In the genomic region with DNA sequence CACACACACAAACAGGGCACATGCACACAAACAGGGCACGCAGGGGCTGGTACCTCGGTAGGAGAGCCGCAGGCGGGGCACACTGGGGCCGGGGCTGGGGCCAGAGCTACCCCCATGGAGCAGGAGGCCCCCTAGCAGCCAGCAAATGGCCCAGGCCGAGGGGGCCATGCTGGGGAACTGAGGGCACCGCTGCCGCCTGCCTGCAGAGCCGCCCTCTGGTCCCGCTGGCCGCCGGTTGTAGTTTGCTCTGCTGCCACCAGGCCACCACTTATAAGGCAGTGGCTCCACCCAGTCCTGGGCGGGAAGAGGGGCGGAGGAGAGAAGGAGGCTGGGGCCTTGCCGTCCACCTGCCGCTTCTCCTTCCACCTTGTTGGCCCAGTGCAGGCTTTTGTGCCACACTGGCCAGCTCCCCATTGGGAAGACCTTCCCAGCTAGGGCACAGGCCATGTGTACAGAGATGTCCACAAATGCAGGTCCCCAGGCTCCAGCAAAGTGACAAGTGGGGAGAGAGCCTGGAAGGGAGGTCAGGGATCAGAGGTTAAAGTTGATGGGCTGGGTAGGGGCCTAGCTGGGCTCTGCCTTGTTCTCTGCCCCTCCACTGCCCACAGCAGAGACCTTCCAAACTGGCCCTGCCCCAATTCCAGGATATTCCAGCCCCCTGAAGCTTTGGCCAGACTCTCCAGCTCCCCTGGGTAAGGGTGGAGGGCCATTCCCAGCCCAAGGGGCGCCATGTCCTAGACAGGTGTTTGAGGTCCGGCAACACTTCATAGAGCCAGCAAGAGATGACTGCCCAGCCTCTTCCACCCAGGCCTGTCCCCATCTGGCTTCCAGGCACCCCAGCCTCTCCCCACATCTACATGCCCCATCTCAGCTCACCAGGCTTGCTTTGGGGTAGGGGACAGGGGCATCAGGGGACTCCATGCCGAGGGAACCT, we compare ENCODE assay signal across 8 cellular contexts. TPM values are rescaled to one million over a fixed set of nuclear protein-coding genes. Genes with fewer than 3 reads are reported as not detected.
DNase-seq lines count a peak whose midpoint lies in the region; ATAC-seq, FAIRE-seq and TF ChIP-seq lines count a peak whose summit lies in the region.

A gene (minus strand): TSS at position 244 of the 934 bp plus-strand sequence. CDS start 76 bp downstream, at position 168.

- H3K4me1 ChIP-seq in foreskin keratinocyte: no peaks in the 10 kb centered on the region
- no peaks in the 10 kb centered on the region for H3K4me1 ChIP-seq in prostate gland (replicated peaks)
- no peaks in the 10 kb centered on the region for H3K4me1 ChIP-seq in aorta (ENCODE audit: control insufficient read depth in 1 of 2, insufficient read depth in 2 of 2, low read length in 2 of 2)

- ATAC-seq in GM19035 (IDR thresholded peaks at IDR 0.05; ENCODE audit: unreplicated experiment): peak; percentile 91
- peak; percentile 79 for ATAC-seq in HG03432 (IDR thresholded peaks at IDR 0.05; ENCODE audit: unreplicated experiment)
- ATAC-seq in foreskin keratinocyte: peak; percentile 87
- ATAC-seq in aorta (ENCODE audit: low FRiP score): peak; percentile 67

- H3K4me3 ChIP-seq in AG10803 (ENCODE audit: low read length): no peak within 1 kb of the TSS
- no peak within 1 kb of the TSS for H3K4me3 ChIP-seq in prostate gland
- H3K4me3 ChIP-seq in aorta (ENCODE audit: low read length in 2 of 2): no peak within 1 kb of the TSS

- H3K27ac ChIP-seq in foreskin keratinocyte (no peak within 1 kb of the TSS), prostate gland (no peak within 1 kb of the TSS), aorta (ENCODE audit: low read depth in 1 of 2, low read length in 2 of 2) (no peak within 1 kb of the TSS)

- H3K27me3 ChIP-seq in foreskin keratinocyte (no peaks in the 10 kb centered on the region), prostate gland (replicated peaks; ENCODE audit: insufficient read depth) (no peaks in the 10 kb centered on the region), aorta (ENCODE audit: control insufficient read depth in 1 of 2, insufficient read depth in 2 of 2, low read length in 1 of 2) (no peaks in the 10 kb centered on the region)

- intact Hi-C loops in prostate gland (cut with DNase I): no loop called here
- intact Hi-C loops in aorta (cut with DNase I): loop anchor here in 1 of 2 donors (1.0 to 5.0 kb wide), 2 partner anchors 17 to 223 kb away; no protein-coding TSS in a partner anchor

- no peaks in the 10 kb centered on the region for H3K36me3 ChIP-seq in prostate gland
- H3K36me3 ChIP-seq in aorta (ENCODE audit: control insufficient read depth in 1 of 2, insufficient read depth in 2 of 2, low read length in 1 of 2): no peaks in the 10 kb centered on the region

- TF ChIP-seq CTCF in AG10803 (conservative IDR thresholded peaks at IDR 0.05; ENCODE audit: low read length) (peak; percentile 57), foreskin keratinocyte (conservative IDR thresholded peaks at IDR 0.05) (peak; percentile 60), prostate gland (IDR thresholded peaks at IDR 0.05) (peak in 3 of 4 experiments; percentile 14 to 84 (median 71))

- peak; percentile 58 for TF ChIP-seq POLR2A in prostate gland (IDR thresholded peaks at IDR 0.05)

- FAIRE-seq in RCC 7860 (lab: Jason Lieb, UNC): no peak

- WGBS in prostate gland: 27% methylated on average over 19 of the region's 19 CpGs
- 20 to 34% methylated on average over 14 to 19 of the region's 19 CpGs for WGBS in aorta, 2 donors

- H3K9me3 ChIP-seq in prostate gland (no peaks in the 10 kb centered on the region), aorta (ENCODE audit: control insufficient read depth, low read length) (no peaks in the 10 kb centered on the region)

- DNase-seq in AG10803 (ENCODE audit: low read depth): peak; percentile 53
- peak; percentile 37 for DNase-seq in RCC 7860 (ENCODE audit: low spot score)
- DNase-seq in activated T-helper 1 cell treated with anti-CD3 and anti-CD28 coated beads, Interleukin-2, amount 50 U/mL, for 16 hours (ENCODE audit: low read depth in 1 of 2, low spot score in 1 of 2): peak; percentile 50 to 58
- no peak for DNase-seq in foreskin keratinocyte
- DNase-seq in prostate gland (ENCODE audit: low spot score): peak; percentile 67
- DNase-seq in aorta: peak; percentile 87 to 91

RNA-seq across cellular contexts. Expression of the gene that starts here (rescaled TPM):
- total RNA-seq in foreskin keratinocyte: 0.10 and 0.21 TPM in 2 replicates
- 0.06 and 0.11 TPM in 2 replicates for polyA plus RNA-seq in foreskin keratinocyte
- 1 to 10 TPM; 3.5 to 7.6 TPM for total RNA-seq in prostate gland
- 10 to 100 TPM; 12.5 to 23.8 TPM for total RNA-seq in aorta
- under 1 TPM in 1 of 2 donors, not detected in 1; 0.26 TPM for polyA plus RNA-seq in aorta

Comparison
In these comparisons a context has a peak if more than half of its experiments do, and no peak if none do; other contexts are left out.
1. Peak in ATAC-seq in foreskin keratinocyte; RNA of the gene not detected or under 1 TPM.
2. DNase-seq: peak in AG10803 (single experiment), RCC 7860 (single experiment), activated T-helper 1 cell treated with anti-CD3 and anti-CD28 coated beads, Interleukin-2, amount 50 U/mL, for 16 hours (2 of 2), prostate gland (single experiment) and aorta (2 of 2); none in foreskin keratinocyte (0 of 2).
3. Peak in every context shown above with its lines, with median percentiles within 50 percentile points of each other: CTCF ChIP-seq and ATAC-seq.